Comparison of ENCODE assay signal across 8 cellular contexts in the genomic region with DNA sequence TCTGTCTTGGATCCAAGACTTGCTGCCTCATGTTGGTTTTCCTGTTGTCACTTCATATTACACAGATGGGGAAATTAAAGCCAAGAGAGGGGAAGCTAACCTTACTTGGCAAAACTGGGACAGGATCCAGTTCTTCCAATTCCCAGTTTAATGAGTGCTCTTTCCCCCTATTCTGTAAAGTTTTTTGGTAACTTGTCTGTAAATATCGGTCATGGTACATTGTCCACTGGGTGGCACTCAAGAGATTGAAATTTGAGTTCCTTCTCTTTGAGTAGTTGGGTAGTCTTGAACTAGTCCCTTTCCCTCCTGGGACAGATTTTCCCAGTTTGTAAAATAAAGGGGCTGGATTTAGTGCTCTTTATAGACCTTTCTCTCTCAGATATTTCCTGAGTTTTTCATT. TPM values are rescaled to one million over a fixed set of nuclear protein-coding genes. Genes with fewer than 3 reads are reported as not detected.
A peak's percentile ranks its signal among the peaks of the same experiment; 100 is the strongest.
DNase-seq lines count a peak whose midpoint lies in the region; ATAC-seq lines count a peak whose summit lies in the region.

No MANE protein-coding gene starts in this region.

- H3K36me3 ChIP-seq in mesendoderm (ENCODE audit: control insufficient read depth, insufficient read depth, low read length), result no peaks in the 10 kb centered on the region

- no CpG with 5 or more reads among the region's 1 CpG for WGBS in mesendoderm (ENCODE audit: extremely low coverage, insufficient coverage, low lambda C conversion rate)

- no peaks in the 10 kb centered on the region for H3K9me3 Mint-ChIP-seq in activated CD4-positive, alpha-beta T cell treated with anti-CD3 and anti-CD28 coated beads, Interleukin-2, amount 10 ng/mL, durations not matched to agents 24 days and 14 days

- H3K4me1 Mint-ChIP-seq in activated CD4-positive, alpha-beta T cell treated with anti-CD3 and anti-CD28 coated beads, Interleukin-2, amount 10 ng/mL, durations not matched to agents 24 days and 14 days, result no peaks in the 10 kb centered on the region

- no peak overlapping the region for H3K18ac ChIP-seq in mesendoderm (ENCODE audit: low read length)

- no peak overlapping the region for H4K5ac ChIP-seq in mesendoderm (ENCODE audit: low read length)

- no peak overlapping the region for H3K23ac ChIP-seq in mesendoderm (ENCODE audit: low read length)

- intact Hi-C loops in activated CD4-positive, alpha-beta T cell treated with anti-CD3 and anti-CD28 coated beads, Interleukin-2, amount 10 ng/mL, durations not matched to agents 24 days and 14 days (cut with micrococcal nuclease), result no loop called here

- no peak overlapping the region for H2AK5ac ChIP-seq in mesendoderm (ENCODE audit: low read length)

- in situ Hi-C loops in T47D (cut with HindIII; ENCODE audit: low pct_unique_long_range_greater_than_20kb, low sequenced_read_pairs), result no loop called here

- no peaks in the 10 kb centered on the region for H3K27me3 Mint-ChIP-seq in activated CD4-positive, alpha-beta T cell treated with anti-CD3 and anti-CD28 coated beads, Interleukin-2, amount 10 ng/mL, durations not matched to agents 24 days and 14 days

- no peak overlapping the region for H3K4me2 ChIP-seq in mesendoderm (ENCODE audit: low read length)

- ATAC-seq in GM19328 (IDR thresholded peaks at IDR 0.05; ENCODE audit: unreplicated experiment) (no peak), GM21381 (IDR thresholded peaks at IDR 0.05; ENCODE audit: unreplicated experiment) (no peak)

- no peak overlapping the region for H3K9ac ChIP-seq in mesendoderm (ENCODE audit: low read length)

- no peaks in the 10 kb centered on the region for H3K27me3 ChIP-seq in mesendoderm (ENCODE audit: insufficient read depth, low read length, poor library complexity)

- no peak overlapping the region for H3K4me3 Mint-ChIP-seq in activated CD4-positive, alpha-beta T cell treated with anti-CD3 and anti-CD28 coated beads, Interleukin-2, amount 10 ng/mL, durations not matched to agents 24 days and 14 days

- H2BK15ac ChIP-seq in mesendoderm (replicated peaks; ENCODE audit: low read depth), result no peak overlapping the region

- no peak overlapping the region for H3K4me3 ChIP-seq in mesendoderm (ENCODE audit: low read length)

- no peaks in the 10 kb centered on the region for H3K79me1 ChIP-seq in mesendoderm (ENCODE audit: low read length)

- H4K8ac ChIP-seq in mesendoderm (ENCODE audit: low read depth, low read length), result no peak overlapping the region

- H2BK120ac ChIP-seq in mesendoderm (ENCODE audit: low read depth, low read length), result no peak overlapping the region

- H3K27ac Mint-ChIP-seq in activated CD4-positive, alpha-beta T cell treated with anti-CD3 and anti-CD28 coated beads, Interleukin-2, amount 10 ng/mL, durations not matched to agents 24 days and 14 days, result no peak overlapping the region

- H3K36me3 Mint-ChIP-seq in activated CD4-positive, alpha-beta T cell treated with anti-CD3 and anti-CD28 coated beads, Interleukin-2, amount 10 ng/mL, durations not matched to agents 24 days and 14 days (ENCODE audit: low read depth), result peaks cover 9% of the 10 kb centered on the region

- H3K27ac ChIP-seq in mesendoderm (ENCODE audit: low read depth, low read length), result no peak overlapping the region

- peak; percentile 68 for DNase-seq in activated CD4-positive, alpha-beta T cell treated with anti-CD3 and anti-CD28 coated beads, Interleukin-2, amount 10 ng/mL, durations not matched to agents 24 days and 14 days
- DNase-seq in activated CD4-positive, alpha-beta T cell treated with anti-CD3 and anti-CD28 coated beads, Interleukin-2, amount 50 U/mL, for 1 hour, result no peak
- DNase-seq in NCI-H128 (lab: John Stamatoyannopoulos, UW; ENCODE audit: unreplicated experiment) (peak; percentile 9), T47D (ENCODE audit: low read depth in 1 of 2, low spot score in 1 of 2) (peak; percentile 0 to 46), mesendoderm (peak; percentile 28), islet precursor cell (no peak)

- H3K56ac ChIP-seq in mesendoderm (ENCODE audit: low read length), result no peak overlapping the region

- no peak overlapping the region for H3K4ac ChIP-seq in mesendoderm (ENCODE audit: low read depth, low read length)

- H3K79me2 ChIP-seq in mesendoderm (ENCODE audit: control insufficient read depth, insufficient read depth, low read length), result no peaks in the 10 kb centered on the region

- H2BK5ac ChIP-seq in mesendoderm (ENCODE audit: low read length), result no peak overlapping the region

- H3K4me1 ChIP-seq in mesendoderm (ENCODE audit: control insufficient read depth, low read depth, low read length), result no peaks in the 10 kb centered on the region

RNA-seq across cellular contexts. Expression of gene EOLA2, which starts 12.4 kb away (rescaled TPM):
- 49.2 and 50.0 TPM in 2 replicates for total RNA-seq in activated CD4-positive, alpha-beta T cell treated with anti-CD3 and anti-CD28 coated beads, Interleukin-2, amount 10 ng/mL, durations not matched to agents 24 days and 14 days
- 25.5 TPM for polyA plus RNA-seq in mesendoderm (2013, experiment 1 of 2)
- polyA plus RNA-seq in mesendoderm (2013, experiment 2 of 2), result 23.6 TPM

RNA-seq across cellular contexts. Expression of gene HSFX4, which starts 21.3 kb away (rescaled TPM):
- 0.17 TPM in 1 of 2 replicates, not detected in the other for total RNA-seq in activated CD4-positive, alpha-beta T cell treated with anti-CD3 and anti-CD28 coated beads, Interleukin-2, amount 10 ng/mL, durations not matched to agents 24 days and 14 days
- polyA plus RNA-seq in mesendoderm (2013, experiment 1 of 2), result not detected
- polyA plus RNA-seq in mesendoderm (2013, experiment 2 of 2), result not detected

Comparison
In these comparisons a context has a peak if more than half of its experiments do, and no peak if none do; other contexts are left out.
1. DNase-seq: peak in activated CD4-positive, alpha-beta T cell treated with anti-CD3 and anti-CD28 coated beads, Interleukin-2, amount 10 ng/mL, durations not matched to agents 24 days and 14 days (single experiment), NCI-H128 (single experiment), T47D (2 of 2) and mesendoderm (single experiment); none in activated CD4-positive, alpha-beta T cell treated with anti-CD3 and anti-CD28 coated beads, Interleukin-2, amount 50 U/mL, for 1 hour (single experiment) and islet precursor cell (single experiment).